11 cellular contexts compared by ENCODE assay signal in genomic region chr7:29987083-29987482, GRCh38. TPM values are rescaled to one million over a fixed set of nuclear protein-coding genes. Genes with fewer than 3 reads are reported as not detected.
A peak's percentile ranks its signal among the peaks of the same experiment; 100 is the strongest.
DNase-seq lines count a peak whose midpoint lies in the region; ATAC-seq and TF ChIP-seq lines count a peak whose summit lies in the region.
"Had no signal": no experiment of that assay in that cellular context is flagged by ENCODE, and none has a peak within 500 bp of the region (broad histone marks: within the 10 kb centered on the region; RNA-seq: fewer than 3 reads in every experiment).

No MANE protein-coding gene starts in this region.

- H3K27me3 ChIP-seq in HUES64 (ENCODE audit: insufficient read depth, low read length) (no peaks in the 10 kb centered on the region), WERI-Rb-1 (ENCODE audit: insufficient read depth, low read depth, severe bottlenecking) (no peaks in the 10 kb centered on the region)

- no peak overlapping the region for H3K4me3 Mint-ChIP-seq in natural killer cell treated with Interleukin-12 subunit alpha and Interleukin-12 subunit beta and Interleukin-15 and Interleukin-18, amount 100 ng/mL, for 72 hours

- H3K4me3 ChIP-seq in HUES64 (ENCODE audit: low read length) (peak overlapping the region; percentile 98), choroid plexus epithelial cell (ENCODE audit: low read depth, low read length) (no peak overlapping the region), WERI-Rb-1 (ENCODE audit: low read depth, low read length) (no peak overlapping the region)

- peak overlapping the region; percentile 3 to 81 for H3K27ac Mint-ChIP-seq in natural killer cell treated with Interleukin-12 subunit alpha and Interleukin-12 subunit beta and Interleukin-15 and Interleukin-18, amount 100 ng/mL, for 72 hours

- peaks cover 0 to 28% of the 10 kb centered on the region in 2 donors for H3K27me3 Mint-ChIP-seq in natural killer cell treated with Interleukin-12 subunit alpha and Interleukin-12 subunit beta and Interleukin-15 and Interleukin-18, amount 100 ng/mL, for 72 hours

- ATAC-seq in natural killer cell treated with Interleukin-12 subunit alpha and Interleukin-12 subunit beta and Interleukin-15 and Interleukin-18, amount 100 ng/mL, for 72 hours, result no peak

- H3K36me3 Mint-ChIP-seq in natural killer cell treated with Interleukin-12 subunit alpha and Interleukin-12 subunit beta and Interleukin-15 and Interleukin-18, amount 100 ng/mL, for 72 hours, result no peaks in the 10 kb centered on the region

- H3K9me3 ChIP-seq in HUES64 (ENCODE audit: insufficient read depth, low read depth, low read length) (no peaks in the 10 kb centered on the region), WERI-Rb-1 (ENCODE audit: severe bottlenecking) (no peaks in the 10 kb centered on the region)

- H3K27ac ChIP-seq in HUES64 (ENCODE audit: low read depth, low read length), result peak overlapping the region; percentile 61
- no peak overlapping the region for H3K27ac ChIP-seq in WERI-Rb-1

- H3K36me3 ChIP-seq in HUES64 (ENCODE audit: insufficient read depth, low read length) (peaks cover 3% of the 10 kb centered on the region; the same call in 1 of the 2 replicates), WERI-Rb-1 (peaks cover 9% of the 10 kb centered on the region)

- DNase-seq in CD1c-positive myeloid dendritic cell (ENCODE audit: extremely low spot score), result peak; percentile 17
- DNase-seq in choroid plexus epithelial cell (ENCODE audit: low read depth), result peak; percentile 44
- DNase-seq in natural killer cell treated with Interleukin-12 subunit alpha and Interleukin-12 subunit beta and Interleukin-15 and Interleukin-18, amount 100 ng/mL, for 72 hours (ENCODE audit: low spot score), result no peak
- no peak for DNase-seq in DMS153 treated with DMSO at 0.1 percent for 48 hours (lab: John Stamatoyannopoulos, UW; ENCODE audit: unreplicated experiment)
- DNase-seq in WERI-Rb-1, result no peak
- no peak for DNase-seq in activated effector memory CD4-positive, alpha-beta T cell treated with Interleukin-2 at 50 U/mL for 16 hours
- no peak for DNase-seq in T-helper 1 cell
- DNase-seq: DMS79; NCI-H2029 treated with DMSO at 0.1 percent for 48 hours; stimulated activated naive CD4-positive, alpha-beta T cell had no signal

- peaks cover 27% of the 10 kb centered on the region in 2 donors for H3K4me1 Mint-ChIP-seq in natural killer cell treated with Interleukin-12 subunit alpha and Interleukin-12 subunit beta and Interleukin-15 and Interleukin-18, amount 100 ng/mL, for 72 hours (ENCODE audit: low read depth in 2 of 2)

- H3K9ac ChIP-seq in HUES64 (ENCODE audit: low read depth, low read length), result peak overlapping the region; percentile 96; the same call in 1 of the 2 replicates

- H3K9me3 Mint-ChIP-seq in natural killer cell treated with Interleukin-12 subunit alpha and Interleukin-12 subunit beta and Interleukin-15 and Interleukin-18, amount 100 ng/mL, for 72 hours, result no peaks in the 10 kb centered on the region

- TF ChIP-seq CTCF in choroid plexus epithelial cell (conservative IDR thresholded peaks at IDR 0.05; ENCODE audit: low read depth, low read length) (no peak), WERI-Rb-1 (IDR thresholded peaks at IDR 0.05; ENCODE audit: low read depth, low read length) (no peak)

- WGBS in HUES64, result 64% methylated on average over 2 of the region's 2 CpGs

- H3K4me1 ChIP-seq in HUES64 (ENCODE audit: insufficient read depth, low read length), result peaks cover 14% of the 10 kb centered on the region

RNA-seq across cellular contexts. Expression of gene SCRN1, which starts 2.5 kb away (rescaled TPM):
- polyA plus RNA-seq in HUES64 (2013, experiment 1 of 2), result 44.4 TPM
- 59.2 TPM for polyA plus RNA-seq in HUES64 (2013, experiment 2 of 2)
- 10 to 100 TPM in 1 of 2 donors, 1 to 10 TPM in 1; 9.0 to 19.5 TPM for total RNA-seq in natural killer cell treated with Interleukin-12 subunit alpha and Interleukin-12 subunit beta and Interleukin-15 and Interleukin-18, amount 100 ng/mL, for 72 hours

RNA-seq across cellular contexts. Expression of gene FKBP14, which starts 39.4 kb away (rescaled TPM):
- polyA plus RNA-seq in HUES64 (2013, experiment 1 of 2), result 6.4 TPM
- polyA plus RNA-seq in HUES64 (2013, experiment 2 of 2), result 9.4 TPM
- 10 to 100 TPM; 12.6 to 20.6 TPM for total RNA-seq in natural killer cell treated with Interleukin-12 subunit alpha and Interleukin-12 subunit beta and Interleukin-15 and Interleukin-18, amount 100 ng/mL, for 72 hours

RNA-seq across cellular contexts. Expression of gene PLEKHA8, which starts 41.1 kb away (rescaled TPM):
- polyA plus RNA-seq in HUES64 (2013, experiment 1 of 2), result 24.0 TPM
- polyA plus RNA-seq in HUES64 (2013, experiment 2 of 2), result 29.7 TPM
- 10 to 100 TPM; 15.0 to 17.1 TPM for total RNA-seq in natural killer cell treated with Interleukin-12 subunit alpha and Interleukin-12 subunit beta and Interleukin-15 and Interleukin-18, amount 100 ng/mL, for 72 hours

Comparison
In these comparisons a context has a peak if more than half of its experiments do, and no peak if none do; other contexts are left out.
1. DNase-seq: peak in CD1c-positive myeloid dendritic cell (single experiment) and choroid plexus epithelial cell (single experiment); none in natural killer cell treated with Interleukin-12 subunit alpha and Interleukin-12 subunit beta and Interleukin-15 and Interleukin-18, amount 100 ng/mL, for 72 hours (single experiment), DMS153 treated with DMSO at 0.1 percent for 48 hours (single experiment), WERI-Rb-1 (single experiment), activated effector memory CD4-positive, alpha-beta T cell treated with Interleukin-2 at 50 U/mL for 16 hours (single experiment) and T-helper 1 cell (0 of 5).